ENCODE assay signal across 21 cellular contexts in genomic region chr4:56696056-56696455, GRCh38. TPM values are rescaled to one million over a fixed set of nuclear protein-coding genes. Genes with fewer than 3 reads are reported as not detected.
A peak's percentile ranks its signal among the peaks of the same experiment; 100 is the strongest.
DNase-seq lines count a peak whose midpoint lies in the region; ATAC-seq and TF ChIP-seq lines count a peak whose summit lies in the region.
"Had no signal": no experiment of that assay in that cellular context is flagged by ENCODE, and none has a peak within 500 bp of the region (broad histone marks: within the 10 kb centered on the region; RNA-seq: fewer than 3 reads in every experiment).

No MANE protein-coding gene starts in this region.

- no peaks in the 10 kb centered on the region for H4K20me1 ChIP-seq in PC-9 (ENCODE audit: insufficient read depth)

- POLR2A ChIA-PET in PC-9 (lab: Charles Lee; ENCODE audit: unreplicated experiment) = interaction anchor here (0.7 kb wide), 1 partner anchor 42 kb away, joined by 3 read pairs; no protein-coding TSS in a partner anchor

- H3K9me3 ChIP-seq in PC-9 (ENCODE audit: insufficient read depth, low read depth) = no peaks in the 10 kb centered on the region
- no peaks in the 10 kb centered on the region for H3K9me3 ChIP-seq in lower lobe of right lung
- H3K9me3 ChIP-seq: A549, SJSA1 had no signal

- no peaks in the 10 kb centered on the region for H3K79me2 ChIP-seq in ACC112 (ENCODE audit: control insufficient read depth, insufficient read depth, low read length, unreplicated experiment)
- H3K79me2 ChIP-seq in PC-9 (ENCODE audit: low read depth) = no peaks in the 10 kb centered on the region

- DNase-seq in PC-9 (peak; percentile 30 to 67), epithelial cell of prostate (ENCODE audit: low read depth, low spot score) (no peak), lower lobe of right lung (no peak), posterior cingulate gyrus (no peak), NCI-H2171 treated with DMSO at 0.1 percent for 48 hours (lab: John Stamatoyannopoulos, UW) (no peak), NCI-H1694 (lab: John Stamatoyannopoulos, UW) (no peak), NOMO-1 treated with dmso at 0.1 percent for 144 hours (lab: John Stamatoyannopoulos, UW; ENCODE audit: unreplicated experiment) (no peak)
- DNase-seq: C1 segment of cervical spinal cord; CD4-positive, alpha-beta memory T cell; COR-L47; GM23248; H7; KBM-7; MM.1S; NCI-H2029 treated with DMSO at 0.1 percent for 48 hours; NCI-H2227 treated with DMSO at 0.1 percent for 48 hours; NCI-H526 treated with DMSO at 0.1 percent for 48 hours; Right ventricle myocardium superior had no signal

- H3K27ac ChIP-seq in ACC112 (ENCODE audit: low read depth, low read length) = no peak overlapping the region
- peak overlapping the region; percentile 57; the same call in 1 of the 2 replicates for H3K27ac ChIP-seq in PC-9
- H3K27ac ChIP-seq in epithelial cell of prostate = peak overlapping the region; percentile 82
- peak overlapping the region; percentile 49 for H3K27ac ChIP-seq in lower lobe of right lung
- H3K27ac ChIP-seq: A549, GM23248, SJSA1 had no signal

- H3K4me1 ChIP-seq in ACC112 (ENCODE audit: control insufficient read depth, insufficient read depth, low read length, unreplicated experiment) (peaks cover 2% of the 10 kb centered on the region), PC-9 (replicated peaks; ENCODE audit: insufficient read depth) (peaks cover 10% of the 10 kb centered on the region; the same call in 1 of the 2 replicates), lower lobe of right lung (peaks cover 11% of the 10 kb centered on the region)
- H3K4me1 ChIP-seq: A549, SJSA1 had no signal

- no peaks in the 10 kb centered on the region for H3K9me2 ChIP-seq in PC-9 (ENCODE audit: insufficient read depth)

- ATAC-seq in lower lobe of right lung = peak in 1 of 2 donors; percentile 54
- ATAC-seq: A549 had no signal

- BruUV-seq in PC-9 (replicated peaks; lab: Mats Ljungman, UMichigan) = no TSS peak

- H3K4me3 ChIP-seq in ACC112 (ENCODE audit: low read depth, low read length) (no peak overlapping the region), PC-9 (no peak overlapping the region), lower lobe of right lung (no peak overlapping the region)
- H3K4me3 ChIP-seq: A549, GM23248, SJSA1 had no signal

- CTCF ChIA-PET in PC-9 (lab: Charles Lee) = no interaction called here

- H3K36me3 ChIP-seq in ACC112 (ENCODE audit: insufficient read depth, low read length) (no peaks in the 10 kb centered on the region), PC-9 (ENCODE audit: low read depth) (no peaks in the 10 kb centered on the region), lower lobe of right lung (no peaks in the 10 kb centered on the region)
- H3K36me3 ChIP-seq: SJSA1 had no signal

- no peaks in the 10 kb centered on the region for H3K27me3 ChIP-seq in ACC112 (ENCODE audit: insufficient read depth, low read length)
- no peaks in the 10 kb centered on the region for H3K27me3 ChIP-seq in PC-9 (ENCODE audit: insufficient read depth, low read depth)
- no peaks in the 10 kb centered on the region for H3K27me3 ChIP-seq in lower lobe of right lung (ENCODE audit: low read depth)
- H3K27me3 ChIP-seq: SJSA1 had no signal

- no peak for TF ChIP-seq CTCF in PC-9 (conservative IDR thresholded peaks at IDR 0.05)
- TF ChIP-seq CTCF in lower lobe of right lung (IDR thresholded peaks at IDR 0.05) = no peak

- H3K4me2 ChIP-seq in PC-9 = peak overlapping the region; percentile 16; the same call in 1 of the 2 replicates
- H3K4me2 ChIP-seq: A549 had no signal

- H3F3A ChIP-seq in PC-9 (ENCODE audit: insufficient read depth, low read depth) = no peaks in the 10 kb centered on the region

- intact Hi-C loops in PC-9 (cut with micrococcal nuclease; ENCODE audit: unreplicated experiment) (no loop called here), lower lobe of right lung (cut with DNase I) (no loop called here), posterior cingulate gyrus (cut with DNase I) (no loop called here)

- peak overlapping the region; percentile 25 for H2AFZ ChIP-seq in ACC112 (ENCODE audit: low read length, unreplicated experiment)
- no peak overlapping the region for H2AFZ ChIP-seq in PC-9
- H2AFZ ChIP-seq: GM23248 had no signal

RNA-seq across cellular contexts. Expression of gene HOPX, which starts 15.0 kb away (rescaled TPM):
- total RNA-seq in PC-9 (2021) (0.98 and 1.0 TPM in 2 replicates), lower lobe of right lung (341 TPM)
- total RNA-seq: GM23248, H7 had no signal

Comparison
In these comparisons a context has a peak if more than half of its experiments do, and no peak if none do; other contexts are left out.
1. DNase-seq: peak in PC-9 (2 of 2); none in epithelial cell of prostate (single experiment), lower lobe of right lung (single experiment), posterior cingulate gyrus (0 of 10), NCI-H2171 treated with DMSO at 0.1 percent for 48 hours (single experiment), NCI-H1694 (single experiment) and NOMO-1 treated with dmso at 0.1 percent for 144 hours (single experiment).
2. RNA of gene HOPX, which starts 15.0 kb away (total RNA-seq): 341 TPM in lower lobe of right lung (single experiment); 0.98 to 1.0 TPM in PC-9; every median in the first group is over 100 times any median in the second.